8 cellular contexts compared by ENCODE assay signal in the genomic region with DNA sequence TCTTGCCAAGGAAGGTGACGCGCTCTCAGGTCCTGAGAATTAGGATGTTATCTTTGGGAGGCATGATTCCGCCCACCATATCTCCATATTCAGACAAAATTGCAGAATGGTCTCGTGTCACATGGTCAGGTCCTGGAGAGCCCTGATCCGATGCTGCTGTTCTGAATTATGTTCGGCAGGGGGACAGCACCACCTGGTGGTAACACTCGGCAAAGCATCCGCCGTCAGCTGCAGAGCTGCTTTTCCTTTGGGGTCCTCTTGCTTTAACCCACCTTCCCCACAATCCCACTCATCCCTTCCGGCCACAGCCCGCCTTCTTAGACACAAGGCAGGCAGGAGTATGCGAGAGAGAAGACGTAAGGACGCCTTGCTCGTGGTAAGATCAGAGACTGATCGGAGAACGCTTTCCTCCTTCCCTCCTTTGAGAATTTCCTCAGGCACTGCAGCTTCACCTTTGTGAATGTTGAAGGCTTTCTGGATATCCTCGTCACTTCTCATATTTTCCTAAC.
DNase-seq lines count a peak whose midpoint lies in the region; ATAC-seq, FAIRE-seq and TF ChIP-seq lines count a peak whose summit lies in the region.

No MANE protein-coding gene starts in this region.

- TF ChIP-seq EP300 in K562 (IDR thresholded peaks at IDR 0.05; ENCODE audit: low read length) = no peak

- no peaks in the 10 kb centered on the region for H3K9me1 ChIP-seq in K562 (ENCODE audit: control insufficient read depth, insufficient read depth, low read length)

- DNase-seq in GM12864 (ENCODE audit: low read depth) (no peak), NB4 (ENCODE audit: low read depth) (peak; percentile 70), UCSD-AML1 (lab: John Stamatoyannopoulos, UW; ENCODE audit: unreplicated experiment) (peak; percentile 29), K562 (ENCODE audit: extremely low read depth in 1 of 4, low spot score in 3 of 4) (peak; percentile 78 to 90 (median 84))
- DNase-seq in stimulated activated CD4-positive, alpha-beta T cell treated with anti-CD3 and anti-CD28 coated beads, Interleukin-12 subunit alpha, Interleukin-12 subunit beta, amount 100 ng/mL, for 4 hours = peak; percentile 66

- WGBS in K562 (ENCODE audit: insufficient coverage, low coverage, missing lambda C conversion rate) = 4% methylated on average over 18 of the region's 18 CpGs

- peak overlapping the region; percentile 69 for H3K4me2 ChIP-seq in K562 (ENCODE audit: insufficient read depth, low read length)

- TF ChIP-seq RAD21 in K562 (CRISPR knock-in tag; conservative IDR thresholded peaks at IDR 0.05 in 1 of 2, IDR thresholded peaks at IDR 0.05 in 1 of 2) = peak; percentile 77 to 87

- CTCF ChIA-PET in HEK293 (lab: Yijun Ruan, JAX) (interaction anchor here (0.6 to 2.6 kb wide), 15 partner anchors 12 to 1234 kb away, joined by 3 to 10 read pairs (median 3); no protein-coding TSS in a partner anchor), K562 (lab: Yijun Ruan, JAX; ENCODE audit: low intra/inter-chr PET ratio) (interaction anchor here (0.7 to 0.9 kb wide), 2 partner anchors 264 to 736 kb away, joined by 5 to 6 read pairs; no protein-coding TSS in a partner anchor)

- peak overlapping the region; percentile 48 for H2AFZ ChIP-seq in K562 (ENCODE audit: low read depth, low read length)

- H3K27ac ChIP-seq in HEK293 (ENCODE audit: extremely low read depth, low read depth, low read length) (no peak overlapping the region), K562 (ENCODE audit: extremely low read depth, low read depth, low read length) (no peak overlapping the region), iPS-20b (ENCODE audit: low read length) (no peak overlapping the region)

- H4K20me1 ChIP-seq in K562 (replicated peaks; ENCODE audit: control insufficient read depth, insufficient read depth, low read length) = no peaks in the 10 kb centered on the region

- intact Hi-C loops in K562 (cut with micrococcal nuclease) = loop anchor here (2.0 to 5.0 kb wide), 2 partner anchors 264 to 1015 kb away; no protein-coding TSS in a partner anchor

- BruUV-seq in K562 (replicated peaks; lab: Mats Ljungman, UMichigan) = no TSS peak

- H3K9ac ChIP-seq in K562 (ENCODE audit: insufficient read depth in 1 of 2, low read depth in 2 of 2, low read length in 2 of 2) = peak overlapping the region in 1 of 2 experiments; percentile 70; a peak in 1 of 4 replicates
- peak overlapping the region; percentile 22; the same call in 1 of the 2 replicates for H3K9ac ChIP-seq in iPS-20b (ENCODE audit: low read depth, low read length)

- H3K36me3 ChIP-seq in HEK293 (ENCODE audit: control insufficient read depth in 2 of 2, insufficient read depth in 1 of 2, low read length in 2 of 2) (no peaks in the 10 kb centered on the region), K562 (ENCODE audit: control insufficient read depth, insufficient read depth, low read length) (no peaks in the 10 kb centered on the region), iPS-20b (ENCODE audit: insufficient read depth, low read depth, low read length) (no peaks in the 10 kb centered on the region)

- no peaks in the 10 kb centered on the region for H3K79me2 ChIP-seq in K562 (ENCODE audit: control insufficient read depth, insufficient read depth, low read length)

- no peak for TF ChIP-seq POLR2A in NB4 (IDR thresholded peaks at IDR 0.05; ENCODE audit: extremely low read depth, insufficient read length)
- TF ChIP-seq POLR2A in K562 (conservative IDR thresholded peaks at IDR 0.05) = no peak

- in situ Hi-C loops in K562 (cut with MboI) = loop anchor here (10.0 kb wide), 1 partner anchor 702 kb away; no protein-coding TSS in a partner anchor

- H3K4me3 ChIP-seq in GM12864 (ENCODE audit: low read depth, low read length) (no peak overlapping the region), HEK293 (ENCODE audit: low read depth, low read length) (no peak overlapping the region), NB4 (ENCODE audit: low read depth, low read length) (no peak overlapping the region), K562 (no peak overlapping the region), iPS-20b (ENCODE audit: low read length) (no peak overlapping the region; the same call in 1 of the 2 replicates)

- POLR2A ChIA-PET in HEK293 (lab: Yijun Ruan, JAX) (interaction anchor here (1.0 kb wide), 1 partner anchor 22 kb away, joined by 3 read pairs; no protein-coding TSS in a partner anchor), K562 (lab: Yijun Ruan, JAX) (interaction anchor here (0.6 to 0.9 kb wide), 3 partner anchors 17 to 743 kb away, joined by 3 read pairs; no protein-coding TSS in a partner anchor)

- ATAC-seq in K562 (peak; percentile 92), HG03045 (IDR thresholded peaks at IDR 0.05; ENCODE audit: unreplicated experiment) (no peak)

- H3K4me1 ChIP-seq in HEK293 (ENCODE audit: control insufficient read depth, insufficient read depth, low read length) = no peaks in the 10 kb centered on the region
- H3K4me1 ChIP-seq in K562 (replicated peaks in 1 of 2; ENCODE audit: control insufficient read depth in 2 of 2, insufficient read depth in 2 of 2, low read length in 2 of 2) = no peaks in the 10 kb centered on the region; a peak in 1 of 5 replicates
- H3K4me1 ChIP-seq in iPS-20b (ENCODE audit: insufficient read depth, low read length) = peaks cover 3% of the 10 kb centered on the region; the same call in 1 of the 2 replicates

- H3K27me3 ChIP-seq in K562 (ENCODE audit: control insufficient read depth in 2 of 2, insufficient read depth in 2 of 2, low read length in 2 of 2) (peaks cover 2 to 11% of the 10 kb centered on the region in 2 experiments; a peak in 4 of 5 replicates), iPS-20b (ENCODE audit: insufficient read depth, low read length) (peaks cover 4% of the 10 kb centered on the region; the same call in 1 of the 2 replicates)

- peak; percentile 91 for FAIRE-seq in K562 (lab: Jason Lieb, UNC)

- TF ChIP-seq CTCF in GM12864 (IDR thresholded peaks at IDR 0.05; ENCODE audit: low read depth, low read length, missing control alignments) (peak; percentile 98), HEK293 (tag by site-specific recombination; IDR thresholded peaks at IDR 0.05) (peak; percentile 94), NB4 (IDR thresholded peaks at IDR 0.05; ENCODE audit: low read depth, low read length) (peak; percentile 97), K562 (IDR thresholded peaks at IDR 0.05 in 2 of 3, conservative IDR thresholded peaks at IDR 0.05 in 1 of 3; ENCODE audit: insufficient read depth in 2 of 3, low read depth in 1 of 3, low read length in 3 of 3) (peak; percentile 87 to 98 (median 94))

- H3K9me3 ChIP-seq in HEK293 (ENCODE audit: control insufficient read depth, insufficient read depth, low read depth, low read length) (no peaks in the 10 kb centered on the region), K562 (replicated peaks; ENCODE audit: control insufficient read depth, insufficient read depth, low read depth, low read length) (no peaks in the 10 kb centered on the region), iPS-20b (ENCODE audit: insufficient read depth, low read depth, low read length) (no peaks in the 10 kb centered on the region)

TF ChIP-seq in HEK293, 187 proteins besides CTCF, POLR2A, EP300 and RAD21 (continues in another document):
- no peak for TF ChIP-seq BCL11A (tag by site-specific recombination; IDR thresholded peaks at IDR 0.05; ENCODE audit: low read depth)
- no peak for TF ChIP-seq ZNF514 (tag by site-specific recombination; IDR thresholded peaks at IDR 0.05)
- TF ChIP-seq, protein P1, sequence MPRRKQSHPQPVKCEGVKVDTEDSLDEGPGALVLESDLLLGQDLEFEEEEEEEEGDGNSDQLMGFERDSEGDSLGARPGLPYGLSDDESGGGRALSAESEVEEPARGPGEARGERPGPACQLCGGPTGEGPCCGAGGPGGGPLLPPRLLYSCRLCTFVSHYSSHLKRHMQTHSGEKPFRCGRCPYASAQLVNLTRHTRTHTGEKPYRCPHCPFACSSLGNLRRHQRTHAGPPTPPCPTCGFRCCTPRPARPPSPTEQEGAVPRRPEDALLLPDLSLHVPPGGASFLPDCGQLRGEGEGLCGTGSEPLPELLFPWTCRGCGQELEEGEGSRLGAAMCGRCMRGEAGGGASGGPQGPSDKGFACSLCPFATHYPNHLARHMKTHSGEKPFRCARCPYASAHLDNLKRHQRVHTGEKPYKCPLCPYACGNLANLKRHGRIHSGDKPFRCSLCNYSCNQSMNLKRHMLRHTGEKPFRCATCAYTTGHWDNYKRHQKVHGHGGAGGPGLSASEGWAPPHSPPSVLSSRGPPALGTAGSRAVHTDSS (tag by site-specific recombination; IDR thresholded peaks at IDR 0.05) = no peak
- no peak for TF ChIP-seq ZNF157 (tag by site-specific recombination; IDR thresholded peaks at IDR 0.05)
- TF ChIP-seq ZNF76 (tag by site-specific recombination; IDR thresholded peaks at IDR 0.05; ENCODE audit: borderline replicate concordance, low read depth) = no peak
- peak; percentile 66; the same call in 1 of the 2 replicates for TF ChIP-seq ZNF660 (tag by site-specific recombination; IDR thresholded peaks at IDR 0.05)
- TF ChIP-seq ZNF112 (tag by site-specific recombination; IDR thresholded peaks at IDR 0.05) = no peak
- no peak for TF ChIP-seq ZNF133 (tag by site-specific recombination; IDR thresholded peaks at IDR 0.05)

TF ChIP-seq in K562, 482 proteins besides CTCF, POLR2A, EP300 and RAD21 (continues in another document):
- TF ChIP-seq CBFA2T2 (conservative IDR thresholded peaks at IDR 0.05) (no peak), PKNOX1 (IDR thresholded peaks at IDR 0.05) (no peak), ZKSCAN1 (IDR thresholded peaks at IDR 0.05; ENCODE audit: low read depth, low read length) (0 out of 2 replicates have a peak, but pooled peaks have one; percentile 26), MYC (IDR thresholded peaks at IDR 0.05; ENCODE audit: low read depth, low read length) (peak; percentile 35; the same call in 1 of the 2 replicates), MYC (CRISPR knock-in tag; IDR thresholded peaks at IDR 0.05; ENCODE audit: borderline replicate concordance, low read depth) (no peak), SAFB2 (IDR thresholded peaks at IDR 0.05; ENCODE audit: borderline replicate concordance, low read depth, low read length, severe bottlenecking) (no peak)
